ENCODE assay signal across 9 cellular contexts in the genomic region with DNA sequence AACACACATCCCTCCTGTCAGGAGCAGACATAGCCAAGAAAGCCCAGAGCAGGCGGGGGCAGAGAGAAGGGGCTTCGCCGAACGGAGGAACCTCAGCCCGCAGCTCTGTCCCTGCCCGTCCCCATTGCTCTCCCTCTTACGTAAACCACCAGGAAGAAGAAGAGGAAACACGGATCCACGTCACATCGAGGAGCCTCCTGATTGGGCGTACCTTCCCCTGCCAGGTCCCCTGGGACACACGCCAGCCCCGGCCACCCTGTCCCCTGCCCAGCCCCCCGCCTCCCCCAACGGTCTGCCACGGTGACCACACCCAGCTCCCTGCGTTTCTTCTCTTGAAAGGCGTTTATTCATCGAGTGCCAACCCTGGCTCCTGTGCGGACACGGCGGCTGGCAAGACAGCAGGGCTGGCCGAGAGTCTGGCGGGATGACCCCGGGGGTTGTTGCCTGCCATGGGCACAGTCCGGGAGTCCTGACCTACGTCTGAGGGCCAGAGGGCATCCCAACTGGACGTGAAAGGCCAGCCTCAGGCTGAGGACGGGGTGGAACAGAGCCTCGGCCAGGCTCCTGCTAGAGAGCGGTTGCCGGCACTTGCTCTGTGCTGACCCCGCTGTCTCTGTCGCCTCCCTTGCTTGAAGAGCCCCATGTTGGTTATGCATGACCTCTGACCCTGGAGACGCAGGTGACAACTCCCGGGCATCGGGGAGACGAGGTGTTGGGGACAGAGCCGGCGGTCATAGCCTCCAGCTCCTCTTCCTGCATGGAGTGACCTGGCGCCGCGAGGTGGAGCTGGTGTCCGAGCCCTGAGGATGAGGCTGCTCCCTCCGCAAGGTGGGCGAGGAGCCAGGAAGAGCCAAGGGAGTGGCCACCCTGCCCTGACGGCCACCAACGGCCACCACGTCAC. TPM values are rescaled to one million over a fixed set of nuclear protein-coding genes. Genes with fewer than 3 reads are reported as not detected.
DNase-seq lines count a peak whose midpoint lies in the region; ATAC-seq and TF ChIP-seq lines count a peak whose summit lies in the region.
"Had no signal": no experiment of that assay in that cellular context is flagged by ENCODE, and none has a peak within 500 bp of the region (broad histone marks: within the 10 kb centered on the region; RNA-seq: fewer than 3 reads in every experiment).

No MANE protein-coding gene starts in this region.

- no CpG with 5 or more reads among the region's 49 CpGs for WGBS in neuronal stem cell (ENCODE audit: extremely low coverage in 2 of 2, insufficient read length in 2 of 2, insufficient replicate concordance in 1 of 2), 2 donors

- H3K9ac ChIP-seq in neuronal stem cell (ENCODE audit: low read depth, low read length, poor library complexity) = no peak overlapping the region

- H3K4me1 Mint-ChIP-seq in T-helper 1 cell treated with Interleukin-12 subunit alpha and Interleukin-12 subunit beta and Interleukin-4 antibody, amounts not matched to agents 30 μg/mL and 1 μg/mL, for 36 hours (ENCODE audit: low read depth) = peaks cover 2% of the 10 kb centered on the region
- H3K4me1 Mint-ChIP-seq in endothelial cell (ENCODE audit: unreplicated experiment) = no peaks in the 10 kb centered on the region

- H3K4me1 ChIP-seq in neuronal stem cell (ENCODE audit: control insufficient read depth in 2 of 2, insufficient read depth in 1 of 2, low read depth in 1 of 2, low read length in 2 of 2) = peaks cover 8 to 12% of the 10 kb centered on the region in 2 donors

- H3K4me2 ChIP-seq in neuronal stem cell (ENCODE audit: insufficient read depth, low read length, poor library complexity, severe bottlenecking) = no peak overlapping the region
- H3K4me2 ChIP-seq: PC-9 had no signal

- H4K8ac ChIP-seq in neuronal stem cell (ENCODE audit: low read depth, low read length) = no peak overlapping the region

- H2AK5ac ChIP-seq in neuronal stem cell (ENCODE audit: low read depth, low read length) = peak overlapping the region; percentile 53

- peak overlapping the region; percentile 87 for H3K27ac Mint-ChIP-seq in T-helper 1 cell treated with Interleukin-12 subunit alpha and Interleukin-12 subunit beta and Interleukin-4 antibody, amounts not matched to agents 30 μg/mL and 1 μg/mL, for 36 hours
- no peak overlapping the region for H3K27ac Mint-ChIP-seq in endothelial cell (ENCODE audit: unreplicated experiment)

- no peaks in the 10 kb centered on the region for H3K36me3 Mint-ChIP-seq in T-helper 1 cell treated with Interleukin-12 subunit alpha and Interleukin-12 subunit beta and Interleukin-4 antibody, amounts not matched to agents 30 μg/mL and 1 μg/mL, for 36 hours (ENCODE audit: low read depth)
- H3K36me3 Mint-ChIP-seq in endothelial cell (ENCODE audit: low read depth, unreplicated experiment) = no peaks in the 10 kb centered on the region

- H2AFZ ChIP-seq in neuronal stem cell (ENCODE audit: low read length) = no peak overlapping the region
- H2AFZ ChIP-seq: PC-9 had no signal

- DNase-seq in T-helper 1 cell (no peak), NCI-H2227 treated with DMSO at 0.1 percent for 48 hours (lab: John Stamatoyannopoulos, UW) (peak; percentile 67), anterior cingulate cortex (lab: John Stamatoyannopoulos, UW) (peak in 51 of 58 donors; percentile 11 to 80 (median 46)), neuronal stem cell (ENCODE audit: low spot score) (no peak), endothelial cell (ENCODE audit: low spot score) (no peak)
- DNase-seq in central memory CD4-positive, alpha-beta T cell = no peak

- H2BK15ac ChIP-seq in neuronal stem cell (ENCODE audit: low read length) = peak overlapping the region; percentile 69

- no peak overlapping the region for H2BK120ac ChIP-seq in neuronal stem cell (ENCODE audit: low read depth, low read length)

- H2BK5ac ChIP-seq in neuronal stem cell (ENCODE audit: low read length) = peak overlapping the region; percentile 60

- no peak overlapping the region for H3K4me3 ChIP-seq in neuronal stem cell (ENCODE audit: low read length in 2 of 2)
- H3K4me3 ChIP-seq: PC-9 had no signal

- H3K23ac ChIP-seq in neuronal stem cell (ENCODE audit: low read depth, low read length, poor library complexity) = peak overlapping the region; percentile 55

- H3K36me3 ChIP-seq in neuronal stem cell (replicated peaks in 1 of 2; ENCODE audit: control insufficient read depth in 2 of 2, insufficient read depth in 2 of 2, low read length in 2 of 2) = no peaks in the 10 kb centered on the region

- no peak overlapping the region for H4K91ac ChIP-seq in neuronal stem cell (ENCODE audit: low read depth, low read length, poor library complexity)

- H3K14ac ChIP-seq in neuronal stem cell (ENCODE audit: low read length) = peak overlapping the region; percentile 89

- no peaks in the 10 kb centered on the region for H3K9me3 Mint-ChIP-seq in T-helper 1 cell treated with Interleukin-12 subunit alpha and Interleukin-12 subunit beta and Interleukin-4 antibody, amounts not matched to agents 30 μg/mL and 1 μg/mL, for 36 hours
- H3K9me3 Mint-ChIP-seq in endothelial cell (ENCODE audit: unreplicated experiment) = no peaks in the 10 kb centered on the region

- H3K9me3 ChIP-seq in neuronal stem cell (replicated peaks in 1 of 2; ENCODE audit: control insufficient read depth in 2 of 2, insufficient read depth in 1 of 2, low read depth in 1 of 2, low read length in 2 of 2) = peaks cover 0 to 4% of the 10 kb centered on the region in 2 donors

- H2BK12ac ChIP-seq in neuronal stem cell (ENCODE audit: low read length) = peak overlapping the region; percentile 73

- peak overlapping the region; percentile 89 for H3K4me3 Mint-ChIP-seq in T-helper 1 cell treated with Interleukin-12 subunit alpha and Interleukin-12 subunit beta and Interleukin-4 antibody, amounts not matched to agents 30 μg/mL and 1 μg/mL, for 36 hours
- H3K4me3 Mint-ChIP-seq in endothelial cell (ENCODE audit: unreplicated experiment) = no peak overlapping the region

- ATAC-seq in GM21737 (IDR thresholded peaks at IDR 0.05; ENCODE audit: unreplicated experiment) = no peak

- peaks cover 0 to 38% (median 0%) of the 10 kb centered on the region in 3 experiments for H3K27me3 ChIP-seq in neuronal stem cell (ENCODE audit: control insufficient read depth in 3 of 3, insufficient read depth in 3 of 3, low read depth in 1 of 3, low read length in 3 of 3)

- H3K27me3 Mint-ChIP-seq in T-helper 1 cell treated with Interleukin-12 subunit alpha and Interleukin-12 subunit beta and Interleukin-4 antibody, amounts not matched to agents 30 μg/mL and 1 μg/mL, for 36 hours (ENCODE audit: low read depth) = no peaks in the 10 kb centered on the region
- peaks cover 3% of the 10 kb centered on the region for H3K27me3 Mint-ChIP-seq in endothelial cell (ENCODE audit: unreplicated experiment)

- H3K27ac ChIP-seq in neuronal stem cell (replicated peaks; ENCODE audit: low read length) = no peak overlapping the region
- H3K27ac ChIP-seq: PC-9 had no signal

- peaks cover 2% of the 10 kb centered on the region for H3K79me1 ChIP-seq in neuronal stem cell (ENCODE audit: low read depth, low read length)

- H3K4ac ChIP-seq in neuronal stem cell (ENCODE audit: low read length) = no peak overlapping the region

- no peak overlapping the region for H3K18ac ChIP-seq in neuronal stem cell (ENCODE audit: low read length)

- no peak for TF ChIP-seq CTCF in endothelial cell (IDR thresholded peaks at IDR 0.05; ENCODE audit: unreplicated experiment)

RNA-seq across cellular contexts. Expression of a gene that starts 40.6 kb away (rescaled TPM):
- 8.9 TPM for polyA plus RNA-seq in neuronal stem cell (2013, experiment 1 of 2)
- polyA plus RNA-seq in neuronal stem cell (2013, experiment 2 of 2) = 9.7 TPM
- total RNA-seq in endothelial cell (ENCODE audit: unreplicated experiment) = 28.2 TPM

Comparison
In these comparisons a context has a peak if more than half of its experiments do, and no peak if none do; other contexts are left out.
1. DNase-seq: peak in NCI-H2227 treated with DMSO at 0.1 percent for 48 hours (single experiment) and anterior cingulate cortex (51 of 58); none in T-helper 1 cell (0 of 5), neuronal stem cell (single experiment), central memory CD4-positive, alpha-beta T cell (single experiment) and endothelial cell (single experiment).